1 cellular context compared by ENCODE assay signal in the genomic region with DNA sequence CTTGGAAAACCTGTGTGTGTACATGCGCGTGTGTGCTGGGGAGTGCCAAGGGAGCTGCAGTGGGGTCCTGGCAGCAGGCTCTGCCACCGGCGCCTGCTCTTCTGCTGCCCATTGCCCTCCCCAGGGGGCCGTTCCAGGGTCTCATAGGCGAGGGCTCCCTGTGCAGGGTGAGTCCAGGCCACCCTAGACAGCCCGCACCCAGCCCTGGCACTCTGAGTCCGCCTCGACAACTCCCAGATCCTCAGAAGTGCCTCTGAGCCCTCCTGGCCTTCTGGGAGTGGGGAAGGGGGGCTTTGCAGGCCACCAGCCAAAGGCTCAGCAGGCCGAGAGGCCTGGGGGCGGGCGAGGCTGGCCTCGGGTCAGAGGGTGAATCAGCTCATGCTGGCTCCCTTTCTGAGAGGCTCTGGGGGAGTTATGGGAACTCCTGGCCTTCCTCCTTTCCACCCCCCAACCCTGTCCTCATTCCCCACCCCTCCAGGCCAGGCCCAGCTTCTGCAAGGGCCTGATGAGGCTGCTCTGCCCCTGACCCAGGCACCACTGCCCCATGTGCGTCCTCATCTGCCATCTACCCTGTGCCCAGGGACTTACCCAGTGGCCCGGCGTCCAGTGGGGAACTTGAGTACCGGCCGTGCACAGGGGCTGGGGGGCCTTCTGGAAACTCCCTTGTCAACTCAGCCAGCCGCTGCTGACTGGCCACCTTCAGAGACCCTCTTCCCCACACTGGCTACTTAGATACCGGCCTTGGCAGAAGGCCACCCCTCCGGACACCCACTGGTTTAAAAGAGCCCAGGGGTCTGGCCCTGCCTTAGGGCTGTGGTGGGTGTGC.
TF ChIP-seq lines count a peak whose summit lies in the region.

No MANE protein-coding gene starts in this region.

TF ChIP-seq in GM12878, 131 proteins besides CTCF, POLR2A, EP300 and RAD21:
- TF ChIP-seq NFXL1 (IDR thresholded peaks at IDR 0.05; ENCODE audit: borderline replicate concordance) = no peak
- TF ChIP-seq BCL11A (IDR thresholded peaks at IDR 0.05; ENCODE audit: low read depth, low read length) = no peak
- TF ChIP-seq, protein P1, sequence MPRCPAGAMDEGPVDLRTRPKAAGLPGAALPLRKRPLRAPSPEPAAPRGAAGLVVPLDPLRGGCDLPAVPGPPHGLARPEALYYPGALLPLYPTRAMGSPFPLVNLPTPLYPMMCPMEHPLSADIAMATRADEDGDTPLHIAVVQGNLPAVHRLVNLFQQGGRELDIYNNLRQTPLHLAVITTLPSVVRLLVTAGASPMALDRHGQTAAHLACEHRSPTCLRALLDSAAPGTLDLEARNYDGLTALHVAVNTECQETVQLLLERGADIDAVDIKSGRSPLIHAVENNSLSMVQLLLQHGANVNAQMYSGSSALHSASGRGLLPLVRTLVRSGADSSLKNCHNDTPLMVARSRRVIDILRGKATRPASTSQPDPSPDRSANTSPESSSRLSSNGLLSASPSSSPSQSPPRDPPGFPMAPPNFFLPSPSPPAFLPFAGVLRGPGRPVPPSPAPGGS (IDR thresholded peaks at IDR 0.05; ENCODE audit: borderline replicate concordance, insufficient read depth, low read depth, low read length, poor library complexity, severe bottlenecking) = no peak
- TF ChIP-seq KDM1A (IDR thresholded peaks at IDR 0.05; ENCODE audit: borderline replicate concordance) = no peak
